Comparison of ENCODE assay signal across 1 cellular context in genomic region chr11:82960000-82960778, GRCh38.
TF ChIP-seq lines count a peak whose summit lies in the region.

No MANE protein-coding gene starts in this region.

TF ChIP-seq in GM23338, 12 proteins besides CTCF, POLR2A, EP300 and RAD21 (continued from another document):
- TF ChIP-seq ZNF114 (CRISPR knock-in tag; IDR thresholded peaks at IDR 0.05) (no peak), ZNF331 (CRISPR knock-in tag; IDR thresholded peaks at IDR 0.05; ENCODE audit: low read depth) (no peak), CREB1 (CRISPR knock-in tag; IDR thresholded peaks at IDR 0.05; ENCODE audit: low read depth) (no peak), STAT1 (IDR thresholded peaks at IDR 0.05; ENCODE audit: unreplicated experiment) (no peak), ETS1 (IDR thresholded peaks at IDR 0.05) (no peak)
